16 cellular contexts compared by ENCODE assay signal in the genomic region with DNA sequence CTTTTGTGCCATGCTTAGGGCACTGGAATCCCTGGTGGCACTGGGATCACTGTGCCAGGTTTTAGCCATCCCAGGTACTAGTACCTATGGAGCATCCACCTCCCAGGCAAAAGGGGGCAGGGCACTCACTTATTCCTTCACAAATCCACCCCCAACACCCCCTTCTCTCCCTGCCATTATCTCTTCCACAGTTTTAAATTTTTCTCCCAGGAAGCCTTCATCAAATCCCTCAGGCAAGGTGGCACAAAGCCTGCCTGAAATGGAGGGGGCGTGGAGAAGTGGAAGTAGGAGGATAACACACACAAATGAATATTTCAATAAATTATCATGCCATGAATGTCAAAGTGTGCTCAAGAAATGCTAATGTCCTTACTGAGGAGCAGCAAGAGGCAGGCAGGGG.
"Had no signal": no experiment of that assay in that cellular context is flagged by ENCODE, and none has a peak within 500 bp of the region (broad histone marks: within the 10 kb centered on the region; RNA-seq: fewer than 3 reads in every experiment).

No MANE protein-coding gene starts in this region.

- H3K79me2 ChIP-seq: parathyroid adenoma had no signal

- ATAC-seq: heart right ventricle; naive thymus-derived CD4-positive, alpha-beta T cell; psoas muscle had no signal

- H2AFZ ChIP-seq: parathyroid adenoma had no signal

- H3K4me3 Mint-ChIP-seq: naive thymus-derived CD4-positive, alpha-beta T cell had no signal

- DNase-seq: effector CD4-positive, alpha-beta T cell; heart right ventricle; kidney glomerular epithelial cell; naive thymus-derived CD4-positive, alpha-beta T cell; psoas muscle; sigmoid colon; stimulated activated CD4-positive, alpha-beta T cell treated with anti-CD3 and anti-CD28 coated beads, Interleukin-2, amount 100 ng/mL, for 24 hours; stimulated activated CD4-positive, alpha-beta T cell treated with anti-CD3 and anti-CD28 coated beads, Interleukin-4, amount 100 ng/mL, for 4 hours; stimulated activated naive CD4-positive, alpha-beta T cell; stomach; substantia nigra; transverse colon had no signal

- H3K27me3 ChIP-seq: heart right ventricle, sigmoid colon, stomach had no signal

- H3K27ac ChIP-seq: coronary artery, heart right ventricle, parathyroid adenoma, psoas muscle, sigmoid colon, skin epidermis, stomach, thoracic aorta, transverse colon had no signal

- H3K36me3 ChIP-seq: heart right ventricle, sigmoid colon, stomach, thoracic aorta, transverse colon had no signal

- H3K9me3 ChIP-seq: sigmoid colon, stomach, thoracic aorta, transverse colon had no signal

- H3K4me3 ChIP-seq: coronary artery, heart right ventricle, psoas muscle, sigmoid colon, skin epidermis, stomach, thoracic aorta, transverse colon had no signal
